10 cellular contexts compared by ENCODE assay signal in the genomic region with DNA sequence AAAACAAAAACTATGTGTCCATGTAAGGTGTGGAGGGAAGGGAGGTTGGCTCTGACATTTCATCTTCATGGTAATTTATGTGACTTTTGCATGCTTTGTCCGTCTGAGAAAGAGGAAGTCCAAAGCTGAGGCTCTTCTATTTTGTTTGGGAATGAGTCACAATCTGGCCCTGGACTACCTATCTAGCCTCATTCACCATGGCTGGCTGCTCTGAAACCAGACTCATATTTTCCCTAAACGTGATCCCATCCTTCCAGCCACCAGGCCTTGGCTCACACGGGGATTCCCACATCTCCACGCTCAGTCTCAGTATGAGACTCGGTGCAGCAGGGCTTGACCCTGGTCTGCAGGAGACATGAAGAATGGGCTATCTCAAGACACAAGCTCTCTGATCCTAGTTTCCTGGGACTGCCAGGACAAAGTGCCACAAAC.
DNase-seq lines count a peak whose midpoint lies in the region; ATAC-seq, FAIRE-seq and TF ChIP-seq lines count a peak whose summit lies in the region.
"Had no signal": no experiment of that assay in that cellular context is flagged by ENCODE, and none has a peak within 500 bp of the region (broad histone marks: within the 10 kb centered on the region; RNA-seq: fewer than 3 reads in every experiment).

No MANE protein-coding gene starts in this region.

- FAIRE-seq in bronchial epithelial cell (lab: Jason Lieb, UNC) = peak; percentile 13

- in situ Hi-C loops in Caki2 (cut with HindIII; ENCODE audit: low pct_unique_long_range_greater_than_20kb, low sequenced_read_pairs) = no loop called here

- no peaks in the 10 kb centered on the region for H3K27me3 ChIP-seq in bronchial epithelial cell (ENCODE audit: control insufficient read depth, insufficient read depth, low read length)

- peak; percentile 49 for DNase-seq in Caki2 (ENCODE audit: low read depth)
- DNase-seq in bronchial epithelial cell (ENCODE audit: low read depth) = peak; percentile 47
- DNase-seq in NCI-H345 (lab: John Stamatoyannopoulos, UW) = no peak
- no peak for DNase-seq in GOT3 (lab: John Stamatoyannopoulos, UW)
- DNase-seq in stimulated activated CD4-positive, alpha-beta T cell treated with anti-CD3 and anti-CD28 coated beads, Interleukin-15, amount 100 ng/mL, for 24 hours = no peak
- DNase-seq in iPS-NIHi11 (ENCODE audit: low spot score) = no peak
- DNase-seq: CD8-positive, alpha-beta T cell; T-cell had no signal

- no peak for TF ChIP-seq CTCF in bronchial epithelial cell (IDR thresholded peaks at IDR 0.05; ENCODE audit: insufficient read depth, low read length, severe bottlenecking)

- no peak overlapping the region for H3K4me3 ChIP-seq in bronchial epithelial cell (ENCODE audit: low read depth, low read length)

- ATAC-seq in GM19452 (IDR thresholded peaks at IDR 0.05; ENCODE audit: unreplicated experiment) = peak; percentile 67
- peak; percentile 60 for ATAC-seq in HG03108 (IDR thresholded peaks at IDR 0.05; ENCODE audit: unreplicated experiment)
- ATAC-seq: CD8-positive, alpha-beta T cell; T-cell had no signal

- no peaks in the 10 kb centered on the region for H3K36me3 ChIP-seq in bronchial epithelial cell (ENCODE audit: control insufficient read depth, insufficient read depth, low read length)

Comparison
In these comparisons a context has a peak if more than half of its experiments do, and no peak if none do; other contexts are left out.
1. DNase-seq: peak in Caki2 (single experiment) and bronchial epithelial cell (single experiment); none in NCI-H345 (single experiment), GOT3 (single experiment), stimulated activated CD4-positive, alpha-beta T cell treated with anti-CD3 and anti-CD28 coated beads, Interleukin-15, amount 100 ng/mL, for 24 hours (single experiment) and iPS-NIHi11 (single experiment).